1 cellular context compared by ENCODE assay signal in genomic region chr11:118511576-118511975, GRCh38.
TF ChIP-seq lines count a peak whose summit lies in the region.

No MANE protein-coding gene starts in this region.

TF ChIP-seq in GM23338, 12 proteins besides CTCF, POLR2A, EP300 and RAD21 (continued from another document):
- TF ChIP-seq, protein P1, sequence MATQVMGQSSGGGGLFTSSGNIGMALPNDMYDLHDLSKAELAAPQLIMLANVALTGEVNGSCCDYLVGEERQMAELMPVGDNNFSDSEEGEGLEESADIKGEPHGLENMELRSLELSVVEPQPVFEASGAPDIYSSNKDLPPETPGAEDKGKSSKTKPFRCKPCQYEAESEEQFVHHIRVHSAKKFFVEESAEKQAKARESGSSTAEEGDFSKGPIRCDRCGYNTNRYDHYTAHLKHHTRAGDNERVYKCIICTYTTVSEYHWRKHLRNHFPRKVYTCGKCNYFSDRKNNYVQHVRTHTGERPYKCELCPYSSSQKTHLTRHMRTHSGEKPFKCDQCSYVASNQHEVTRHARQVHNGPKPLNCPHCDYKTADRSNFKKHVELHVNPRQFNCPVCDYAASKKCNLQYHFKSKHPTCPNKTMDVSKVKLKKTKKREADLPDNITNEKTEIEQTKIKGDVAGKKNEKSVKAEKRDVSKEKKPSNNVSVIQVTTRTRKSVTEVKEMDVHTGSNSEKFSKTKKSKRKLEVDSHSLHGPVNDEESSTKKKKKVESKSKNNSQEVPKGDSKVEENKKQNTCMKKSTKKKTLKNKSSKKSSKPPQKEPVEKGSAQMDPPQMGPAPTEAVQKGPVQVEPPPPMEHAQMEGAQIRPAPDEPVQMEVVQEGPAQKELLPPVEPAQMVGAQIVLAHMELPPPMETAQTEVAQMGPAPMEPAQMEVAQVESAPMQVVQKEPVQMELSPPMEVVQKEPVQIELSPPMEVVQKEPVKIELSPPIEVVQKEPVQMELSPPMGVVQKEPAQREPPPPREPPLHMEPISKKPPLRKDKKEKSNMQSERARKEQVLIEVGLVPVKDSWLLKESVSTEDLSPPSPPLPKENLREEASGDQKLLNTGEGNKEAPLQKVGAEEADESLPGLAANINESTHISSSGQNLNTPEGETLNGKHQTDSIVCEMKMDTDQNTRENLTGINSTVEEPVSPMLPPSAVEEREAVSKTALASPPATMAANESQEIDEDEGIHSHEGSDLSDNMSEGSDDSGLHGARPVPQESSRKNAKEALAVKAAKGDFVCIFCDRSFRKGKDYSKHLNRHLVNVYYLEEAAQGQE (IDR thresholded peaks at IDR 0.05; ENCODE audit: unreplicated experiment), result no peak
- TF ChIP-seq STAT1 (IDR thresholded peaks at IDR 0.05; ENCODE audit: unreplicated experiment), result no peak
- TF ChIP-seq ZNF462 (CRISPR knock-in tag; IDR thresholded peaks at IDR 0.05), result no peak
TF ChIP-seq in GM23338: peak in this region for 0.
